12 cellular contexts compared by ENCODE assay signal in genomic region chr12:94586589-94587259, GRCh38.
A peak's percentile ranks its signal among the peaks of the same experiment; 100 is the strongest.
DNase-seq lines count a peak whose midpoint lies in the region; ATAC-seq and TF ChIP-seq lines count a peak whose summit lies in the region.
"Had no signal": no experiment of that assay in that cellular context is flagged by ENCODE, and none has a peak within 500 bp of the region (broad histone marks: within the 10 kb centered on the region; RNA-seq: fewer than 3 reads in every experiment).

No MANE protein-coding gene starts in this region.

- H3K9me3 ChIP-seq in fibroblast of lung (ENCODE audit: control insufficient read depth, insufficient read depth, low read depth, low read length) (no peaks in the 10 kb centered on the region), mucosa of rectum (ENCODE audit: control insufficient read depth in 2 of 2, low read length in 2 of 2) (no peaks in the 10 kb centered on the region), upper lobe of right lung (no peaks in the 10 kb centered on the region), WERI-Rb-1 (ENCODE audit: severe bottlenecking) (no peaks in the 10 kb centered on the region)

- DNase-seq in DMS 273 (lab: John Stamatoyannopoulos, UW; ENCODE audit: unreplicated experiment) (peak; percentile 13), DMS 273 treated with DMSO at 0.1 percent for 48 hours (lab: John Stamatoyannopoulos, UW) (no peak), fibroblast of lung (ENCODE audit: low read depth in 2 of 2) (peak; percentile 46 to 76), upper lobe of right lung (no peak), WERI-Rb-1 (no peak)
- DNase-seq in naive thymus-derived CD8-positive, alpha-beta T cell: no peak
- DNase-seq: 8988T; activated CD4-positive, alpha-beta memory T cell treated with anti-CD3 and anti-CD28 coated beads for 36 hours; brain microvascular endothelial cell; T-helper 2 cell had no signal

- TF ChIP-seq CTCF in fibroblast of lung (conservative IDR thresholded peaks at IDR 0.05 in 1 of 2, IDR thresholded peaks at IDR 0.05 in 1 of 2; ENCODE audit: low read depth in 1 of 2, low read length in 2 of 2) (no peak), upper lobe of right lung (IDR thresholded peaks at IDR 0.05) (no peak), WERI-Rb-1 (IDR thresholded peaks at IDR 0.05; ENCODE audit: low read depth, low read length) (no peak)

- H3K9me3 Mint-ChIP-seq in naive thymus-derived CD8-positive, alpha-beta T cell: no peaks in the 10 kb centered on the region
- no peaks in the 10 kb centered on the region for H3K9me3 Mint-ChIP-seq in activated T-helper 17 cell treated with anti-CD3 and anti-CD28 coated beads, Interleukin-2, amount 50 U/mL, for 72 hours
- H3K9me3 Mint-ChIP-seq: activated CD4-positive, alpha-beta memory T cell treated with anti-CD3 and anti-CD28 coated beads for 36 hours had no signal

- H3K4me1 ChIP-seq in fibroblast of lung (ENCODE audit: control insufficient read depth, extremely low read depth, insufficient read depth, low read length) (no peaks in the 10 kb centered on the region), mucosa of rectum (ENCODE audit: control insufficient read depth in 2 of 2, insufficient read depth in 2 of 2, low read length in 2 of 2) (peaks cover 21 to 39% of the 10 kb centered on the region in 2 donors), upper lobe of right lung (peaks cover 12% of the 10 kb centered on the region)

- H3K36me3 Mint-ChIP-seq in naive thymus-derived CD8-positive, alpha-beta T cell: no peaks in the 10 kb centered on the region
- no peaks in the 10 kb centered on the region for H3K36me3 Mint-ChIP-seq in activated T-helper 17 cell treated with anti-CD3 and anti-CD28 coated beads, Interleukin-2, amount 50 U/mL, for 72 hours (ENCODE audit: low read depth)
- H3K36me3 Mint-ChIP-seq: activated CD4-positive, alpha-beta memory T cell treated with anti-CD3 and anti-CD28 coated beads for 36 hours had no signal

- H3K9ac ChIP-seq in fibroblast of lung (ENCODE audit: insufficient read depth, low read length) (no peak overlapping the region), mucosa of rectum (ENCODE audit: low read depth in 1 of 2, low read length in 2 of 2) (peak overlapping the region; percentile 4 to 48)

- H3K4me3 Mint-ChIP-seq in naive thymus-derived CD8-positive, alpha-beta T cell: no peak overlapping the region
- H3K4me3 Mint-ChIP-seq in activated T-helper 17 cell treated with anti-CD3 and anti-CD28 coated beads, Interleukin-2, amount 50 U/mL, for 72 hours: no peak overlapping the region
- H3K4me3 Mint-ChIP-seq: activated CD4-positive, alpha-beta memory T cell treated with anti-CD3 and anti-CD28 coated beads for 36 hours had no signal

- no peaks in the 10 kb centered on the region for H3K27me3 ChIP-seq in fibroblast of lung (ENCODE audit: control insufficient read depth, insufficient read depth, low read length)
- H3K27me3 ChIP-seq in mucosa of rectum (ENCODE audit: control insufficient read depth in 2 of 2, insufficient read depth in 2 of 2, low read length in 2 of 2): no peaks in the 10 kb centered on the region
- H3K27me3 ChIP-seq in upper lobe of right lung: no peaks in the 10 kb centered on the region
- H3K27me3 ChIP-seq in WERI-Rb-1 (ENCODE audit: insufficient read depth, low read depth, severe bottlenecking): no peaks in the 10 kb centered on the region
- H3K27me3 ChIP-seq: brain microvascular endothelial cell had no signal

- ATAC-seq in upper lobe of right lung: no peak
- ATAC-seq in naive thymus-derived CD8-positive, alpha-beta T cell: no peak
- no peak for ATAC-seq in activated T-helper 17 cell treated with anti-CD3 and anti-CD28 coated beads, Interleukin-2, amount 50 U/mL, for 72 hours (replicated peaks)

- POLR2A ChIA-PET in naive thymus-derived CD8-positive, alpha-beta T cell (lab: Charles Lee): no interaction called here

- no peak overlapping the region for H3K27ac Mint-ChIP-seq in naive thymus-derived CD8-positive, alpha-beta T cell
- no peak overlapping the region for H3K27ac Mint-ChIP-seq in activated T-helper 17 cell treated with anti-CD3 and anti-CD28 coated beads, Interleukin-2, amount 50 U/mL, for 72 hours
- H3K27ac Mint-ChIP-seq: activated CD4-positive, alpha-beta memory T cell treated with anti-CD3 and anti-CD28 coated beads for 36 hours had no signal

- H3K27ac ChIP-seq in fibroblast of lung (ENCODE audit: insufficient read depth, low read length) (no peak overlapping the region), mucosa of rectum (ENCODE audit: low read depth in 2 of 2, low read length in 2 of 2) (peak overlapping the region; percentile 69 to 80), upper lobe of right lung (peak overlapping the region; percentile 20), WERI-Rb-1 (no peak overlapping the region)
- H3K27ac ChIP-seq: brain microvascular endothelial cell had no signal

- no peak overlapping the region for H2AFZ ChIP-seq in fibroblast of lung (ENCODE audit: low read length)

- peaks cover 0 to 7% (median 3%) of the 10 kb centered on the region in 5 donors for H3K27me3 Mint-ChIP-seq in naive thymus-derived CD8-positive, alpha-beta T cell
- H3K27me3 Mint-ChIP-seq in activated T-helper 17 cell treated with anti-CD3 and anti-CD28 coated beads, Interleukin-2, amount 50 U/mL, for 72 hours: peaks cover 3% of the 10 kb centered on the region

- H3K36me3 ChIP-seq in fibroblast of lung (ENCODE audit: control insufficient read depth, insufficient read depth, low read length): no peaks in the 10 kb centered on the region
- peaks cover under 1 to 7% of the 10 kb centered on the region in 2 donors for H3K36me3 ChIP-seq in mucosa of rectum (ENCODE audit: control insufficient read depth in 2 of 2, insufficient read depth in 2 of 2, low read length in 2 of 2)
- H3K36me3 ChIP-seq in upper lobe of right lung: no peaks in the 10 kb centered on the region
- no peaks in the 10 kb centered on the region for H3K36me3 ChIP-seq in WERI-Rb-1
- H3K36me3 ChIP-seq: brain microvascular endothelial cell had no signal

- no peaks in the 10 kb centered on the region for H4K20me1 ChIP-seq in fibroblast of lung (ENCODE audit: control insufficient read depth, extremely low read depth, insufficient read depth, low read length)

- no peak overlapping the region for H3K4me3 ChIP-seq in fibroblast of lung (replicated peaks in 1 of 4; ENCODE audit: control extremely low read depth in 1 of 4, insufficient read depth in 1 of 4, low read depth in 3 of 4, low read length in 4 of 4)
- H3K4me3 ChIP-seq in mucosa of rectum (ENCODE audit: low read length in 2 of 2): peak overlapping the region; percentile 33 to 49
- H3K4me3 ChIP-seq in upper lobe of right lung: no peak overlapping the region
- no peak overlapping the region for H3K4me3 ChIP-seq in WERI-Rb-1 (ENCODE audit: low read depth, low read length)

- no peak overlapping the region for H3K4me2 ChIP-seq in fibroblast of lung (ENCODE audit: extremely low read depth, insufficient read depth, low read length)

- intact Hi-C loops in upper lobe of right lung (cut with DNase I): no loop called here

- H3K4me1 Mint-ChIP-seq in naive thymus-derived CD8-positive, alpha-beta T cell: peaks cover 0 to 11% (median 4%) of the 10 kb centered on the region in 4 donors
- no peaks in the 10 kb centered on the region for H3K4me1 Mint-ChIP-seq in activated T-helper 17 cell treated with anti-CD3 and anti-CD28 coated beads, Interleukin-2, amount 50 U/mL, for 72 hours

- no peaks in the 10 kb centered on the region for H3K79me2 ChIP-seq in fibroblast of lung (ENCODE audit: control insufficient read depth, insufficient read depth, low read length)

Comparison
In these comparisons a context has a peak if more than half of its experiments do, and no peak if none do; other contexts are left out.
1. DNase-seq: peak in DMS 273 (single experiment) and fibroblast of lung (2 of 2); none in DMS 273 treated with DMSO at 0.1 percent for 48 hours (single experiment), upper lobe of right lung (single experiment), naive thymus-derived CD8-positive, alpha-beta T cell (0 of 10) and WERI-Rb-1 (single experiment).
2. H3K27ac ChIP-seq: peak in mucosa of rectum (2 of 2) and upper lobe of right lung (single experiment); none in fibroblast of lung (single experiment) and WERI-Rb-1 (single experiment).
3. H3K4me3 ChIP-seq: peak in mucosa of rectum (2 of 2); none in fibroblast of lung (0 of 4), upper lobe of right lung (single experiment) and WERI-Rb-1 (single experiment).